11 cellular contexts compared by ENCODE assay signal in the genomic region with DNA sequence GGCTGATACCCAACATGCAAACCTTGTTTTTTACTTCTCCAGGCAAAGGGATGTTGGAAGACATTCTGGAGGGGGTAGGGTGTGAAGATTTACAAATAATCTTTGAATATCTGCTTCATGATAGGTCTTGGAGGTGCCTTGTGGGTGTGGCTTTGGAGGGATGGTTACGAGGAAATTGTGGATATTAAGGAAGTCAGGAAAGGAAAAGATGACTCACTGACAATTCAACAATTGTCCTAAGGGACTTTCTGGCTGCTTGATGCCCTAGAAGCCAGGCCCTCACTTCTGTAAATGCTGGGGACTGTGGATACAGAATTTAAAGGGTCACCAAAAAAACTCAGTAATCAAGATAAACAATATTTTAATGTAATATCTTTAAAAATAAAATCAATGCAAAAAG. TPM values are rescaled to one million over a fixed set of nuclear protein-coding genes. Genes with fewer than 3 reads are reported as not detected.
DNase-seq lines count a peak whose midpoint lies in the region; ATAC-seq and TF ChIP-seq lines count a peak whose summit lies in the region.
"Had no signal": no experiment of that assay in that cellular context is flagged by ENCODE, and none has a peak within 500 bp of the region (broad histone marks: within the 10 kb centered on the region; RNA-seq: fewer than 3 reads in every experiment).

No MANE protein-coding gene starts in this region.

- TF ChIP-seq CTCF in chondrocyte (IDR thresholded peaks at IDR 0.05) (no peak), vagina (IDR thresholded peaks at IDR 0.05) (no peak)

- no peak overlapping the region for H2BK120ac ChIP-seq in mesendoderm (ENCODE audit: low read depth, low read length)

- intact Hi-C loops in vagina (cut with DNase I): no loop called here

- H3K9me3 Mint-ChIP-seq in chondrocyte (ENCODE audit: low read depth): no peaks in the 10 kb centered on the region

- H3K18ac ChIP-seq in mesendoderm (ENCODE audit: low read length): no peak overlapping the region

- H3K4me2 ChIP-seq in BLaER1 (peak overlapping the region; percentile 86; the same call in 1 of the 2 replicates), mesendoderm (ENCODE audit: low read length) (no peak overlapping the region)

- ATAC-seq in HG03354 (IDR thresholded peaks at IDR 0.05; ENCODE audit: poor library complexity, severe bottlenecking, unreplicated experiment) (no peak), GM21367 (IDR thresholded peaks at IDR 0.05; ENCODE audit: unreplicated experiment) (no peak)

- H2BK15ac ChIP-seq in mesendoderm (replicated peaks; ENCODE audit: low read depth): no peak overlapping the region

- DNase-seq in ELR (ENCODE audit: low read depth): peak; percentile 51
- DNase-seq in chondrocyte (ENCODE audit: low spot score): no peak
- peak; percentile 54 for DNase-seq in mesendoderm
- DNase-seq in hypothalamus (lab: John Stamatoyannopoulos, UW): no peak
- DNase-seq in vagina (ENCODE audit: extremely low spot score in 2 of 2): no peak
- DNase-seq: activated CD4-positive, CD25-positive, alpha-beta regulatory T cell treated with anti-CD3 and anti-CD28 coated beads, Interleukin-2, amount 50 U/mL, for 72 hours had no signal

- H3K36me3 Mint-ChIP-seq in chondrocyte (ENCODE audit: low read depth): peaks cover 16% of the 10 kb centered on the region

- H3K27me3 ChIP-seq in BLaER1 (no peaks in the 10 kb centered on the region), mesendoderm (ENCODE audit: insufficient read depth, low read length, poor library complexity) (no peaks in the 10 kb centered on the region), vagina (no peaks in the 10 kb centered on the region)
- H3K27me3 ChIP-seq: right lobe of liver had no signal

- H3K27ac Mint-ChIP-seq in chondrocyte (ENCODE audit: unreplicated experiment): peak overlapping the region; percentile 13
- H3K27ac Mint-ChIP-seq: activated T-helper 1 cell treated with anti-CD3 and anti-CD28 coated beads, Interleukin-12 subunit alpha, Interleukin-12 subunit beta, Interleukin-2, Interleukin-4 antibody, amounts not matched to agents 30 ng/mL and 10 ng/mL and 1 ng/mL, durations not matched to agents 14 hours and 24 hours and 36 hours had no signal

- peaks cover 17% of the 10 kb centered on the region; the same call in 1 of the 2 replicates for H4K20me1 ChIP-seq in BLaER1

- peaks cover 8% of the 10 kb centered on the region for H3K79me2 ChIP-seq in mesendoderm (ENCODE audit: control insufficient read depth, insufficient read depth, low read length)

- peaks cover 32% of the 10 kb centered on the region for H3K4me1 ChIP-seq in BLaER1
- H3K4me1 ChIP-seq in mesendoderm (ENCODE audit: control insufficient read depth, low read depth, low read length): peaks cover 2% of the 10 kb centered on the region
- peaks cover 28% of the 10 kb centered on the region for H3K4me1 ChIP-seq in vagina
- H3K4me1 ChIP-seq: right lobe of liver had no signal

- no CpG with 5 or more reads among the region's 1 CpG for WGBS in mesendoderm (ENCODE audit: extremely low coverage, insufficient coverage, low lambda C conversion rate)

- peak overlapping the region; percentile 91 for H3K4me3 Mint-ChIP-seq in chondrocyte (ENCODE audit: unreplicated experiment)

- peaks cover 30% of the 10 kb centered on the region for H3K9me3 ChIP-seq in BLaER1
- no peaks in the 10 kb centered on the region for H3K9me3 ChIP-seq in vagina
- H3K9me3 ChIP-seq: right lobe of liver had no signal

- H3K36me3 ChIP-seq in BLaER1 (peaks cover 69% of the 10 kb centered on the region), mesendoderm (ENCODE audit: control insufficient read depth, insufficient read depth, low read length) (peaks cover 2% of the 10 kb centered on the region), vagina (peaks cover 0 to 12% of the 10 kb centered on the region in 2 donors)

- H4K5ac ChIP-seq in mesendoderm (ENCODE audit: low read length): no peak overlapping the region

- no peak overlapping the region for H3K4me3 ChIP-seq in BLaER1
- no peak overlapping the region for H3K4me3 ChIP-seq in mesendoderm (ENCODE audit: low read length)
- H3K4me3 ChIP-seq in vagina: no peak overlapping the region

- H4K8ac ChIP-seq in mesendoderm (ENCODE audit: low read depth, low read length): no peak overlapping the region

- H3K27ac ChIP-seq in BLaER1 (no peak overlapping the region), mesendoderm (ENCODE audit: low read depth, low read length) (no peak overlapping the region), vagina (no peak overlapping the region)

- H3K4me1 Mint-ChIP-seq in chondrocyte (ENCODE audit: low read depth): peaks cover 25% of the 10 kb centered on the region

- H3K27me3 Mint-ChIP-seq in chondrocyte (ENCODE audit: low read depth): no peaks in the 10 kb centered on the region

- no peak overlapping the region for H3K23ac ChIP-seq in mesendoderm (ENCODE audit: low read length)

- no peak for TF ChIP-seq POLR2A in vagina (IDR thresholded peaks at IDR 0.05)

- H2BK5ac ChIP-seq in mesendoderm (ENCODE audit: low read length): no peak overlapping the region

- no peak overlapping the region for H2AK5ac ChIP-seq in mesendoderm (ENCODE audit: low read length)

- H3K56ac ChIP-seq in mesendoderm (ENCODE audit: low read length): no peak overlapping the region

- no peak overlapping the region for H3K4ac ChIP-seq in mesendoderm (ENCODE audit: low read depth, low read length)

- H3K79me1 ChIP-seq in mesendoderm (ENCODE audit: low read length): peaks cover 11% of the 10 kb centered on the region

- H3K9ac ChIP-seq in BLaER1: no peak overlapping the region
- no peak overlapping the region for H3K9ac ChIP-seq in mesendoderm (ENCODE audit: low read length)

RNA-seq across cellular contexts. Expression of a gene that starts 37.4 kb away (rescaled TPM):
- 5.4 to 7.4 TPM (median 5.8 TPM) in 3 replicates for total RNA-seq in chondrocyte
- 2.2 TPM for polyA plus RNA-seq in mesendoderm (2013, experiment 1 of 2)
- 2.5 TPM for polyA plus RNA-seq in mesendoderm (2013, experiment 2 of 2)
- 18.2 TPM for total RNA-seq in vagina

Comparison
In these comparisons a context has a peak if more than half of its experiments do, and no peak if none do; other contexts are left out.
1. DNase-seq: peak in ELR (single experiment) and mesendoderm (single experiment); none in chondrocyte (single experiment), hypothalamus (0 of 51) and vagina (0 of 2).